In the genomic region with DNA sequence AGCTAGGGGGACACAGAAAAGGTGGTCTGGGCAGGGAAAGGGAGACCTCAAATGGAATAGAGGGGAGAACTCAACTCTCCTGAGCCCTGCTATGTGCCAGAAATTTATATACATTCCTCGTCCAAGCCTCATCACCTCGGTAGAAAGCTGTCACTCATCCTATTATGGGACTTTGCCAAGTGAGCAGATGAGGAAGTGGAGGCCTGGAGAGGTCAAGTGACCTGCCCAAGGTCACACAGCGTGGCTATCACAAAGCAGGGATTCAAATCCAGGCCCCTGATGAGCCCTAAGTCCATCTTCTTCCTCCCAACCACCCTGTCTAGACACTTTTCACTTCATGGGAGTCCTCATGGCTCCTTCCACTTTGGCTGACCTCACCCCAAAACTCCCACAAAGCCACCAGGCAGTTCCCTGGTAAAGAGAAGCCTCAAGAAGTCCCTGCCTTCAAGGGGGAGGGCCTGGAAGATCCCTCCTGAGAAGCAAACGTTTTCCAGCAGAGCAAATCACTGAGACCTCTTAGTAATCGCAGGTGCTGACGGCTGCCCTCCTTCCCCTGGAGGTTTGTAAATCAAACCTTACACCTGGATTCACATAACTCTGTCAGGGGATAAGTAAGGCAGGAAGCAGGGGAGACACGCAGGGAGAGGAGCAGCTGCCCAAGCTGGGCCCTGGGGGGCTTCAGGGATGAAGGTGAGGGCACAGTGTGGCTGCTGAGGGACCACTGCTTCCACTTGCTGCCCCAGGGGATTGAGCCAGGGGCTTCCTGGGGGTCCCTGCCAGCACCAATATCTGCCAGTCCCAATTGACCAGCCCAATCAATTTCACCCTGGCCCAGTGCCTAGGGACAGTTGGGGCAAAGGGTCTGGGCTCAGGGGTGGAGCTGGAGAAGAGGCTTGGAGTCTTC, we compare ENCODE assay signal across 18 cellular contexts.
DNase-seq lines count a peak whose midpoint lies in the region; ATAC-seq, FAIRE-seq and TF ChIP-seq lines count a peak whose summit lies in the region.
"Had no signal": no experiment of that assay in that cellular context is flagged by ENCODE, and none has a peak within 500 bp of the region (broad histone marks: within the 10 kb centered on the region; RNA-seq: fewer than 3 reads in every experiment).

No MANE protein-coding gene starts in this region.

- H4K20me1 ChIP-seq in K562 (replicated peaks; ENCODE audit: control insufficient read depth, insufficient read depth, low read length) = peaks cover 4% of the 10 kb centered on the region; the same call in 1 of the 2 replicates

- POLR2A ChIA-PET in K562 (lab: Yijun Ruan, JAX) = interaction anchor here (0.6 kb wide), 2 partner anchors 9 to 1761 kb away, joined by 3 read pairs; no protein-coding TSS in a partner anchor

- no peaks in the 10 kb centered on the region for H3K4me1 ChIP-seq in K562 (replicated peaks in 1 of 2; ENCODE audit: control insufficient read depth in 2 of 2, insufficient read depth in 2 of 2, low read length in 2 of 2)
- H3K4me1 ChIP-seq in lung (ENCODE audit: control insufficient read depth in 2 of 2, insufficient read depth in 2 of 2, low read length in 2 of 2) = no peaks in the 10 kb centered on the region
- H3K4me1 ChIP-seq in vagina = no peaks in the 10 kb centered on the region
- H3K4me1 ChIP-seq: Peyer's patch had no signal

- intact Hi-C loops in K562 (cut with micrococcal nuclease) = no loop called here
- intact Hi-C loops in vagina (cut with DNase I) = no loop called here

- FAIRE-seq in K562 (lab: Jason Lieb, UNC) = no peak
- FAIRE-seq: A204.1, G401.6, HepG2 had no signal

- CTCF ChIA-PET in K562 (lab: Yijun Ruan, JAX; ENCODE audit: low intra/inter-chr PET ratio) = no interaction called here

- ATAC-seq in K562 (no peak), lung (ENCODE audit: insufficient read depth, low FRiP score) (no peak), GM18873 (IDR thresholded peaks at IDR 0.05; ENCODE audit: low FRiP score, unreplicated experiment) (no peak), GM21825 (IDR thresholded peaks at IDR 0.05; ENCODE audit: unreplicated experiment) (no peak), GM19452 (IDR thresholded peaks at IDR 0.05; ENCODE audit: unreplicated experiment) (no peak)
- ATAC-seq: HepG2 had no signal

- H3K27me3 ChIP-seq in K562 (ENCODE audit: control insufficient read depth in 2 of 2, insufficient read depth in 2 of 2, low read length in 2 of 2) (peaks cover 3 to 49% of the 10 kb centered on the region in 2 experiments; a peak in 2 of 5 replicates), lung (ENCODE audit: control insufficient read depth, insufficient read depth) (no peaks in the 10 kb centered on the region), vagina (no peaks in the 10 kb centered on the region)
- H3K27me3 ChIP-seq: Peyer's patch had no signal

- no peaks in the 10 kb centered on the region for H3K9me1 ChIP-seq in K562 (ENCODE audit: control insufficient read depth, insufficient read depth, low read length)

- 0 out of 4 replicates have a peak overlapping the region, but pooled peaks of 1 of the 2 experiments have one; percentile 13 for H3K9ac ChIP-seq in K562 (ENCODE audit: insufficient read depth in 1 of 2, low read depth in 2 of 2, low read length in 2 of 2)
- H3K9ac ChIP-seq: KMS-11 had no signal

- TF ChIP-seq POLR2A in K562 (conservative IDR thresholded peaks at IDR 0.05) (no peak), vagina (IDR thresholded peaks at IDR 0.05) (no peak)

- H3K9me3 ChIP-seq in K562 (replicated peaks; ENCODE audit: control insufficient read depth, insufficient read depth, low read depth, low read length) = no peaks in the 10 kb centered on the region
- peaks cover 0 to 1% of the 10 kb centered on the region in 2 donors for H3K9me3 ChIP-seq in lung (ENCODE audit: control insufficient read depth in 2 of 2, insufficient read depth in 1 of 2, low read length in 1 of 2)
- no peaks in the 10 kb centered on the region for H3K9me3 ChIP-seq in vagina
- H3K9me3 ChIP-seq: Peyer's patch had no signal

- H3K36me3 ChIP-seq in K562 (ENCODE audit: control insufficient read depth, insufficient read depth, low read length) = no peaks in the 10 kb centered on the region
- no peaks in the 10 kb centered on the region for H3K36me3 ChIP-seq in lung (ENCODE audit: control insufficient read depth in 2 of 2, insufficient read depth in 2 of 2, low read length in 2 of 2)
- H3K36me3 ChIP-seq in vagina = no peaks in the 10 kb centered on the region
- H3K36me3 ChIP-seq: Peyer's patch had no signal

- H3K27ac ChIP-seq in K562 (ENCODE audit: extremely low read depth, low read depth, low read length) = no peak overlapping the region
- H3K27ac ChIP-seq in lung (ENCODE audit: low read depth in 1 of 2, low read length in 1 of 2) = no peak overlapping the region
- H3K27ac ChIP-seq in vagina = no peak overlapping the region
- H3K27ac ChIP-seq: KMS-11, Peyer's patch had no signal

- TF ChIP-seq RAD21 in K562 (CRISPR knock-in tag; conservative IDR thresholded peaks at IDR 0.05 in 1 of 2, IDR thresholded peaks at IDR 0.05 in 1 of 2) = no peak

- 0% methylated on average over 7 of the region's 7 CpGs for WGBS in K562 (ENCODE audit: insufficient coverage, low coverage, missing lambda C conversion rate)
- WGBS in lung, 2 donors = 57 to 62% methylated on average over 7 of the region's 7 CpGs

- H3K4me3 ChIP-seq in K562 (no peak overlapping the region), lung (no peak overlapping the region), vagina (no peak overlapping the region)
- H3K4me3 ChIP-seq: Peyer's patch had no signal

- BruUV-seq in K562 (replicated peaks; lab: Mats Ljungman, UMichigan) = no TSS peak

- no peaks in the 10 kb centered on the region for H3K79me2 ChIP-seq in K562 (ENCODE audit: control insufficient read depth, insufficient read depth, low read length)

- no peak overlapping the region for H3K4me2 ChIP-seq in K562 (ENCODE audit: insufficient read depth, low read length)
- H3K4me2 ChIP-seq: KMS-11 had no signal

- in situ Hi-C loops in K562 (cut with MboI) = no loop called here

- TF ChIP-seq CTCF in K562 (IDR thresholded peaks at IDR 0.05 in 2 of 3, conservative IDR thresholded peaks at IDR 0.05 in 1 of 3; ENCODE audit: insufficient read depth in 2 of 3, low read depth in 1 of 3, low read length in 3 of 3) = no peak
- TF ChIP-seq CTCF in lung (IDR thresholded peaks at IDR 0.05; ENCODE audit: control extremely low read depth, extremely low read depth) = no peak
- no peak for TF ChIP-seq CTCF in vagina (IDR thresholded peaks at IDR 0.05)

- peak; percentile 47 for DNase-seq in activated CD8-positive, alpha-beta memory T cell treated with anti-CD3 and anti-CD28 coated beads for 24 hours
- no peak for DNase-seq in activated CD8-positive, alpha-beta memory T cell treated with anti-CD3 and anti-CD28 coated beads, Interleukin-2, amount 50 U/mL, for 4 hours
- no peak for DNase-seq in K562 (ENCODE audit: extremely low read depth in 1 of 4, low spot score in 3 of 4)
- DNase-seq in lung (ENCODE audit: low spot score) = peak; percentile 11
- peak; percentile 52 to 90 for DNase-seq in vagina (ENCODE audit: extremely low spot score in 2 of 2)
- DNase-seq: C1 segment of cervical spinal cord, DND-41, NCI-H1092, NCI-H146, NCI-H2081, Peyer's patch had no signal

- H2AFZ ChIP-seq in K562 (ENCODE audit: low read depth, low read length) = no peak overlapping the region

- TF ChIP-seq EP300 in K562 (IDR thresholded peaks at IDR 0.05; ENCODE audit: low read length) = no peak

TF ChIP-seq in K562, 482 proteins besides CTCF, POLR2A, EP300 and RAD21 (continues in another document):
- TF ChIP-seq, protein P1, sequence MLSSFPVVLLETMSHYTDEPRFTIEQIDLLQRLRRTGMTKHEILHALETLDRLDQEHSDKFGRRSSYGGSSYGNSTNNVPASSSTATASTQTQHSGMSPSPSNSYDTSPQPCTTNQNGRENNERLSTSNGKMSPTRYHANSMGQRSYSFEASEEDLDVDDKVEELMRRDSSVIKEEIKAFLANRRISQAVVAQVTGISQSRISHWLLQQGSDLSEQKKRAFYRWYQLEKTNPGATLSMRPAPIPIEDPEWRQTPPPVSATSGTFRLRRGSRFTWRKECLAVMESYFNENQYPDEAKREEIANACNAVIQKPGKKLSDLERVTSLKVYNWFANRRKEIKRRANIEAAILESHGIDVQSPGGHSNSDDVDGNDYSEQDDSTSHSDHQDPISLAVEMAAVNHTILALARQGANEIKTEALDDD (IDR thresholded peaks at IDR 0.05) = no peak
- peak; percentile 57; the same call in 1 of the 2 replicates for TF ChIP-seq ESRRA (IDR thresholded peaks at IDR 0.05; ENCODE audit: borderline replicate concordance, low read depth)
- TF ChIP-seq, protein P2, sequence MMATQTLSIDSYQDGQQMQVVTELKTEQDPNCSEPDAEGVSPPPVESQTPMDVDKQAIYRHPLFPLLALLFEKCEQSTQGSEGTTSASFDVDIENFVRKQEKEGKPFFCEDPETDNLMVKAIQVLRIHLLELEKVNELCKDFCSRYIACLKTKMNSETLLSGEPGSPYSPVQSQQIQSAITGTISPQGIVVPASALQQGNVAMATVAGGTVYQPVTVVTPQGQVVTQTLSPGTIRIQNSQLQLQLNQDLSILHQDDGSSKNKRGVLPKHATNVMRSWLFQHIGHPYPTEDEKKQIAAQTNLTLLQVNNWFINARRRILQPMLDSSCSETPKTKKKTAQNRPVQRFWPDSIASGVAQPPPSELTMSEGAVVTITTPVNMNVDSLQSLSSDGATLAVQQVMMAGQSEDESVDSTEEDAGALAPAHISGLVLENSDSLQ (IDR thresholded peaks at IDR 0.05) = peak; percentile 58
- no peak for TF ChIP-seq TFAM (CRISPR knock-in tag; conservative IDR thresholded peaks at IDR 0.05)
- no peak for TF ChIP-seq SP2 (IDR thresholded peaks at IDR 0.05; ENCODE audit: extremely low read depth, low read depth, low read length, poor library complexity, severe bottlenecking)
- TF ChIP-seq POLR3G (IDR thresholded peaks at IDR 0.05; ENCODE audit: extremely low read depth, insufficient read length, insufficient replicate concordance) = no peak
- TF ChIP-seq CHD1 (IDR thresholded peaks at IDR 0.05; ENCODE audit: low read length) = no peak
- TF ChIP-seq, protein P3, sequence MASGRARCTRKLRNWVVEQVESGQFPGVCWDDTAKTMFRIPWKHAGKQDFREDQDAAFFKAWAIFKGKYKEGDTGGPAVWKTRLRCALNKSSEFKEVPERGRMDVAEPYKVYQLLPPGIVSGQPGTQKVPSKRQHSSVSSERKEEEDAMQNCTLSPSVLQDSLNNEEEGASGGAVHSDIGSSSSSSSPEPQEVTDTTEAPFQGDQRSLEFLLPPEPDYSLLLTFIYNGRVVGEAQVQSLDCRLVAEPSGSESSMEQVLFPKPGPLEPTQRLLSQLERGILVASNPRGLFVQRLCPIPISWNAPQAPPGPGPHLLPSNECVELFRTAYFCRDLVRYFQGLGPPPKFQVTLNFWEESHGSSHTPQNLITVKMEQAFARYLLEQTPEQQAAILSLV (tag; IDR thresholded peaks at IDR 0.05) = no peak
- TF ChIP-seq TCF7 (IDR thresholded peaks at IDR 0.05; ENCODE audit: borderline replicate concordance) = no peak
- TF ChIP-seq PTBP1 (IDR thresholded peaks at IDR 0.05; ENCODE audit: low read depth, low read length) = no peak
- no peak for TF ChIP-seq STAT5B (CRISPR knock-in tag; IDR thresholded peaks at IDR 0.05)
- 0 out of 2 replicates have a peak, but pooled peaks have one; percentile 37 for TF ChIP-seq SPI1 (IDR thresholded peaks at IDR 0.05; ENCODE audit: borderline replicate concordance, low read depth, low read length)
- no peak for TF ChIP-seq CXXC5 (CRISPR knock-in tag; IDR thresholded peaks at IDR 0.05)

Comparison
In these comparisons a context has a peak if more than half of its experiments do, and no peak if none do; other contexts are left out.
1. DNase-seq: peak in activated CD8-positive, alpha-beta memory T cell treated with anti-CD3 and anti-CD28 coated beads for 24 hours (single experiment), lung (single experiment) and vagina (2 of 2); none in activated CD8-positive, alpha-beta memory T cell treated with anti-CD3 and anti-CD28 coated beads, Interleukin-2, amount 50 U/mL, for 4 hours (single experiment) and K562 (0 of 4).